ENCODE assay signal across 10 cellular contexts in genomic region chr14:74400328-74400727, GRCh38. TPM values are rescaled to one million over a fixed set of nuclear protein-coding genes. Genes with fewer than 3 reads are reported as not detected.
DNase-seq lines count a peak whose midpoint lies in the region; ATAC-seq and TF ChIP-seq lines count a peak whose summit lies in the region.
"Had no signal": no experiment of that assay in that cellular context is flagged by ENCODE, and none has a peak within 500 bp of the region (broad histone marks: within the 10 kb centered on the region; RNA-seq: fewer than 3 reads in every experiment).

No MANE protein-coding gene starts in this region.

- 33 to 47% (median 37%) methylated on average over 6 of the region's 6 CpGs for WGBS in heart left ventricle, 4 donors

- H3K4me1 ChIP-seq in cardiac muscle cell (ENCODE audit: low read depth), result peaks cover 26% of the 10 kb centered on the region
- peaks cover 0 to 16% of the 10 kb centered on the region in 2 donors for H3K4me1 ChIP-seq in right atrium auricular region
- H3K4me1 ChIP-seq in RWPE2 (ENCODE audit: insufficient read depth, poor library complexity, severe bottlenecking), result no peaks in the 10 kb centered on the region
- peaks cover 0 to 27% (median 12%) of the 10 kb centered on the region in 12 donors for H3K4me1 ChIP-seq in heart left ventricle

- H3K27ac Mint-ChIP-seq in type B pancreatic cell, result peak overlapping the region; percentile 51

- H3K9me3 Mint-ChIP-seq in type B pancreatic cell, result no peaks in the 10 kb centered on the region
- no peaks in the 10 kb centered on the region for H3K9me3 Mint-ChIP-seq in activated T-cell treated with anti-CD3 and anti-CD28 coated beads, Interleukin-2, amount 50 U/mL, for 4 hours

- intact Hi-C loops in heart left ventricle (cut with DNase I), result no loop called here

- no peaks in the 10 kb centered on the region for H3K36me3 Mint-ChIP-seq in type B pancreatic cell
- no peaks in the 10 kb centered on the region for H3K36me3 Mint-ChIP-seq in activated T-cell treated with anti-CD3 and anti-CD28 coated beads, Interleukin-2, amount 50 U/mL, for 4 hours (ENCODE audit: insufficient read depth)

- ATAC-seq in RWPE2 (ENCODE audit: low read depth) (peak; percentile 45; the same call in 2 of the 3 replicates), GM19324 (IDR thresholded peaks at IDR 0.05; ENCODE audit: low FRiP score, unreplicated experiment) (no peak), heart left ventricle (no peak)
- no peak for ATAC-seq in activated T-cell treated with anti-CD3 and anti-CD28 coated beads, Interleukin-2, amount 50 U/mL, for 4 hours

- TF ChIP-seq POLR2A in heart left ventricle (IDR thresholded peaks at IDR 0.05), result no peak

- no peaks in the 10 kb centered on the region for H3K36me3 ChIP-seq in cardiac muscle cell
- H3K36me3 ChIP-seq in right atrium auricular region, result no peaks in the 10 kb centered on the region
- H3K36me3 ChIP-seq in RWPE2 (ENCODE audit: low read depth), result no peaks in the 10 kb centered on the region
- no peaks in the 10 kb centered on the region for H3K36me3 ChIP-seq in heart left ventricle

- DNase-seq in cardiac muscle cell (ENCODE audit: low read depth in 1 of 2, low spot score in 1 of 2), result peak; percentile 20 to 25
- no peak for DNase-seq in right atrium auricular region (ENCODE audit: low spot score)
- DNase-seq in RWPE2 (ENCODE audit: low spot score), result peak; percentile 42
- DNase-seq in fibroblast of villous mesenchyme (ENCODE audit: low read depth), result peak; percentile 6
- DNase-seq in type B pancreatic cell (ENCODE audit: extremely low spot score, unreplicated experiment), result no peak
- DNase-seq in activated T-cell treated with anti-CD3 and anti-CD28 coated beads, Interleukin-2, amount 50 U/mL, for 4 hours, result no peak
- DNase-seq in heart left ventricle, result no peak
- DNase-seq: activated CD8-positive, alpha-beta memory T cell treated with anti-CD3 and anti-CD28 coated beads for 24 hours; KG1 had no signal

- H3K27me3 ChIP-seq in cardiac muscle cell (no peaks in the 10 kb centered on the region), right atrium auricular region (no peaks in the 10 kb centered on the region), RWPE2 (ENCODE audit: insufficient read depth, poor library complexity, severe bottlenecking) (peaks cover 7% of the 10 kb centered on the region), heart left ventricle (peaks cover 0 to 5% (median 0%) of the 10 kb centered on the region in 9 donors)

- peaks cover 18% of the 10 kb centered on the region for H3K4me1 Mint-ChIP-seq in type B pancreatic cell (ENCODE audit: unreplicated experiment)
- H3K4me1 Mint-ChIP-seq in activated T-cell treated with anti-CD3 and anti-CD28 coated beads, Interleukin-2, amount 50 U/mL, for 4 hours (ENCODE audit: low read depth), result peaks cover 33% of the 10 kb centered on the region

- peak overlapping the region; percentile 20 for H3K4me3 Mint-ChIP-seq in type B pancreatic cell
- no peak overlapping the region for H3K4me3 Mint-ChIP-seq in activated T-cell treated with anti-CD3 and anti-CD28 coated beads, Interleukin-2, amount 50 U/mL, for 4 hours

- TF ChIP-seq CTCF in cardiac muscle cell (IDR thresholded peaks at IDR 0.05; ENCODE audit: low read depth, low read length) (peak; percentile 21), right atrium auricular region (IDR thresholded peaks at IDR 0.05) (peak in 1 of 2 donors; percentile 12), RWPE2 (IDR thresholded peaks at IDR 0.05; ENCODE audit: poor library complexity, severe bottlenecking) (no peak), fibroblast of villous mesenchyme (IDR thresholded peaks at IDR 0.05; ENCODE audit: insufficient read depth, low read depth, low read length) (peak; percentile 30), type B pancreatic cell (conservative IDR thresholded peaks at IDR 0.05) (peak; percentile 29), heart left ventricle (IDR thresholded peaks at IDR 0.05) (no peak)

- H3K27ac ChIP-seq in cardiac muscle cell (peak overlapping the region; percentile 26), right atrium auricular region (no peak overlapping the region), RWPE2 (ENCODE audit: poor library complexity, severe bottlenecking) (no peak overlapping the region), heart left ventricle (no peak overlapping the region)

- H3K9me3 ChIP-seq in cardiac muscle cell (ENCODE audit: low read depth), result no peaks in the 10 kb centered on the region
- H3K9me3 ChIP-seq in right atrium auricular region, result no peaks in the 10 kb centered on the region
- no peaks in the 10 kb centered on the region for H3K9me3 ChIP-seq in RWPE2 (ENCODE audit: severe bottlenecking)
- H3K9me3 ChIP-seq in heart left ventricle, result no peaks in the 10 kb centered on the region

- H3K4me3 ChIP-seq in cardiac muscle cell (no peak overlapping the region), right atrium auricular region (no peak overlapping the region), RWPE2 (ENCODE audit: severe bottlenecking) (no peak overlapping the region), fibroblast of villous mesenchyme (ENCODE audit: low read depth, low read length) (no peak overlapping the region), heart left ventricle (no peak overlapping the region)

- H3K27me3 Mint-ChIP-seq in type B pancreatic cell, result peaks cover 36% of the 10 kb centered on the region
- H3K27me3 Mint-ChIP-seq in activated T-cell treated with anti-CD3 and anti-CD28 coated beads, Interleukin-2, amount 50 U/mL, for 4 hours (ENCODE audit: low read depth), result no peaks in the 10 kb centered on the region

RNA-seq across cellular contexts. Expression of gene SYNDIG1L, which starts 25.7 kb away (rescaled TPM):
- total RNA-seq in cardiac muscle cell (0.11 and 0.39 TPM in 2 replicates), right atrium auricular region (under 1 TPM; 0.12 to 0.22 TPM), fibroblast of villous mesenchyme (not detected in 2 replicates), type B pancreatic cell (ENCODE audit: low replicate concordance) (0.36 and 0.71 TPM in 2 replicates), heart left ventricle (under 1 TPM in 4 of 9 donors, not detected in 5; 0.09 to 0.32 (median 0.14) TPM)
- polyA plus RNA-seq in cardiac muscle cell (0.52 TPM in 1 of 2 replicates, not detected in the other), heart left ventricle (under 1 TPM in 1 of 2 donors, not detected in 1; 0.06 TPM)
- not detected for total RNA-seq in activated T-cell treated with anti-CD3 and anti-CD28 coated beads, Interleukin-2, amount 50 U/mL, for 4 hours

RNA-seq across cellular contexts. Expression of gene VRTN, which starts 52.1 kb away (rescaled TPM):
- 0.39 and 2.7 TPM in 2 replicates for total RNA-seq in cardiac muscle cell
- 1.3 and 3.0 TPM in 2 replicates for polyA plus RNA-seq in cardiac muscle cell
- total RNA-seq in right atrium auricular region, result not detected
- not detected in 2 replicates for total RNA-seq in fibroblast of villous mesenchyme
- total RNA-seq in type B pancreatic cell (ENCODE audit: low replicate concordance), result not detected in 2 replicates
- under 1 TPM in 1 of 3 donors, not detected in 2; 0.08 TPM for total RNA-seq in activated T-cell treated with anti-CD3 and anti-CD28 coated beads, Interleukin-2, amount 50 U/mL, for 4 hours
- not detected for total RNA-seq in heart left ventricle
- polyA plus RNA-seq in heart left ventricle, result not detected

Comparison
In these comparisons a context has a peak if more than half of its experiments do, and no peak if none do; other contexts are left out.
1. DNase-seq: peak in cardiac muscle cell (2 of 2), RWPE2 (single experiment) and fibroblast of villous mesenchyme (single experiment); none in right atrium auricular region (single experiment), type B pancreatic cell (single experiment), activated T-cell treated with anti-CD3 and anti-CD28 coated beads, Interleukin-2, amount 50 U/mL, for 4 hours (single experiment) and heart left ventricle (0 of 5).
2. CTCF ChIP-seq: peak in cardiac muscle cell (single experiment), fibroblast of villous mesenchyme (single experiment) and type B pancreatic cell (single experiment); none in RWPE2 (single experiment) and heart left ventricle (0 of 12).